Comparison of ENCODE assay signal across 10 cellular contexts in genomic region chr1:234899041-234899787, GRCh38.
A peak's percentile ranks its signal among the peaks of the same experiment; 100 is the strongest.
DNase-seq lines count a peak whose midpoint lies in the region; ATAC-seq and TF ChIP-seq lines count a peak whose summit lies in the region.
"Had no signal": no experiment of that assay in that cellular context is flagged by ENCODE, and none has a peak within 500 bp of the region (broad histone marks: within the 10 kb centered on the region; RNA-seq: fewer than 3 reads in every experiment).

No MANE protein-coding gene starts in this region.

- H3K27ac ChIP-seq in brain microvascular endothelial cell: no peak overlapping the region
- H3K27ac ChIP-seq: Peyer's patch had no signal

- H3K27me3 ChIP-seq in brain microvascular endothelial cell (replicated peaks): no peaks in the 10 kb centered on the region
- H3K27me3 ChIP-seq: Peyer's patch had no signal

- no peak overlapping the region for H3K4me3 ChIP-seq in brain microvascular endothelial cell (ENCODE audit: low read depth, low read length)
- H3K4me3 ChIP-seq: Peyer's patch had no signal

- TF ChIP-seq CTCF in brain microvascular endothelial cell (IDR thresholded peaks at IDR 0.05; ENCODE audit: low read depth, low read length, missing control alignments): no peak

- DNase-seq in AG08395 (ENCODE audit: low spot score) (peak; percentile 61), NCI-H146 (lab: John Stamatoyannopoulos, UW) (peak; percentile 77), brain microvascular endothelial cell (peak; percentile 64), left lobe of liver (ENCODE audit: low spot score) (peak; percentile 78), SW 1271 (lab: John Stamatoyannopoulos, UW) (no peak), SIG-M5 treated with dmso at 0.1 percent for 504 hours (lab: John Stamatoyannopoulos, UW; ENCODE audit: unreplicated experiment) (no peak), OCI-M1 (lab: John Stamatoyannopoulos, UW) (no peak)
- DNase-seq: AML-193 had no signal

- in situ Hi-C loops in brain microvascular endothelial cell (cut with HindIII; ENCODE audit: low pct_ligation_motif_present, low sequenced_read_pairs): no loop called here

- ATAC-seq in left lobe of liver (peak; percentile 86), GM19324 (IDR thresholded peaks at IDR 0.05; ENCODE audit: low FRiP score, unreplicated experiment) (no peak)

- no peaks in the 10 kb centered on the region for H3K36me3 ChIP-seq in brain microvascular endothelial cell (replicated peaks)
- H3K36me3 ChIP-seq: Peyer's patch had no signal

Comparison
In these comparisons a context has a peak if more than half of its experiments do, and no peak if none do; other contexts are left out.
1. DNase-seq: peak in AG08395 (single experiment), NCI-H146 (single experiment), brain microvascular endothelial cell (single experiment) and left lobe of liver (single experiment); none in SW 1271 (0 of 2), SIG-M5 treated with dmso at 0.1 percent for 504 hours (single experiment) and OCI-M1 (single experiment).